ENCODE assay signal across 7 cellular contexts in genomic region chr10:26694531-26694930, GRCh38. TPM values are rescaled to one million over a fixed set of nuclear protein-coding genes. Genes with fewer than 3 reads are reported as not detected.
A peak's percentile ranks its signal among the peaks of the same experiment; 100 is the strongest.
DNase-seq lines count a peak whose midpoint lies in the region; TF ChIP-seq lines count a peak whose summit lies in the region.
"Not testable (repeated sequence)": the region's sequence is repeated elsewhere in the genome, so short reads cannot be mapped to it uniquely, and the experiment has no call there.

No MANE protein-coding gene starts in this region.

- H3K4me3 ChIP-seq in fibroblast of villous mesenchyme (ENCODE audit: low read depth, low read length), result not testable (repeated sequence)

- H3K27ac Mint-ChIP-seq in HFFc6, result peak overlapping the region; percentile 74

- H3K27me3 Mint-ChIP-seq in HFFc6 (ENCODE audit: insufficient read depth), result not testable (repeated sequence)

- DNase-seq in EH (ENCODE audit: low read depth) (peak; percentile 70), HFFc6 (peak; percentile 58), RPMI7951 (ENCODE audit: low read depth) (peak; percentile 17), astrocyte of the hippocampus (ENCODE audit: low read depth, low spot score) (peak; percentile 25), fibroblast of villous mesenchyme (ENCODE audit: low read depth) (peak; percentile 20), kidney tubule cell (ENCODE audit: low spot score) (peak; percentile 12), renal cortical epithelial cell (ENCODE audit: low read depth) (peak; percentile 26)

- not testable (repeated sequence) for TF ChIP-seq CTCF in HFFc6 (IDR thresholded peaks at IDR 0.05); fibroblast of villous mesenchyme (IDR thresholded peaks at IDR 0.05; ENCODE audit: insufficient read depth, low read depth, low read length)

- H3K4me3 Mint-ChIP-seq in HFFc6, result peak overlapping the region; percentile 67

- H3K4me1 Mint-ChIP-seq in HFFc6 (ENCODE audit: low read depth), result peaks cover 34% of the 10 kb centered on the region

- H3K36me3 Mint-ChIP-seq in HFFc6 (ENCODE audit: low read depth), result not testable (repeated sequence)

- not testable (repeated sequence) for H3K9me3 Mint-ChIP-seq in HFFc6

RNA-seq across cellular contexts. Expression of gene PDSS1, which starts 3.0 kb away (rescaled TPM):
- total RNA-seq in HFFc6 (2021; fragmentation: NEBNext Ultra II Directional; extraction: Animal tissue kit (Norgen Biotek cat#: 25700)), result 1 to 10 TPM; 5.0 to 9.7 (median 7.5) TPM
- total RNA-seq in RPMI7951 (2014; rRNA removed; shearing (Covaris generic)), result 18.0 and 21.6 TPM in 2 replicates
- total RNA-seq in fibroblast of villous mesenchyme, result 4.2 and 6.0 TPM in 2 replicates
- 6.9 and 8.0 TPM in 2 replicates for total RNA-seq in renal cortical epithelial cell

Comparison
In these comparisons a context has a peak if more than half of its experiments do, and no peak if none do; other contexts are left out.
1. DNase-seq: peak in every context shown above with its lines; median percentile 70 in EH; 58 in HFFc6; 26 in renal cortical epithelial cell; 25 in astrocyte of the hippocampus; 20 in fibroblast of villous mesenchyme; 17 in RPMI7951; 12 in kidney tubule cell.